In genomic region chr15:84799511-84800187, GRCh38 we compare ENCODE assay signal across 1 cellular context.
TF ChIP-seq lines count a peak whose summit lies in the region.

No MANE protein-coding gene starts in this region.

TF ChIP-seq in HepG2, 621 proteins besides CTCF, POLR2A, EP300 and RAD21:
- TF ChIP-seq NFIC (IDR thresholded peaks at IDR 0.05; ENCODE audit: low read length) (no peak), JUND (CRISPR knock-in tag; IDR thresholded peaks at IDR 0.05) (no peak), CBX5 (CRISPR knock-in tag; IDR thresholded peaks at IDR 0.05; ENCODE audit: borderline replicate concordance) (no peak), CREB1 (IDR thresholded peaks at IDR 0.05) (no peak), CREB1 (CRISPR knock-in tag; IDR thresholded peaks at IDR 0.05) (no peak), MXD4 (CRISPR knock-in tag; IDR thresholded peaks at IDR 0.05) (no peak), KDM2A (CRISPR knock-in tag; IDR thresholded peaks at IDR 0.05; ENCODE audit: borderline replicate concordance, low read depth) (no peak), TRIM24 (CRISPR knock-in tag; IDR thresholded peaks at IDR 0.05) (no peak), EHMT2 (IDR thresholded peaks at IDR 0.05; ENCODE audit: borderline replicate concordance, low read depth, low read length) (no peak), ZNF513 (CRISPR knock-in tag; conservative IDR thresholded peaks at IDR 0.05) (no peak), NFKB2 (CRISPR knock-in tag; IDR thresholded peaks at IDR 0.05; ENCODE audit: borderline replicate concordance) (no peak), U2AF2 (IDR thresholded peaks at IDR 0.05; ENCODE audit: low read depth, low read length) (no peak), GLMP (CRISPR knock-in tag; IDR thresholded peaks at IDR 0.05; ENCODE audit: borderline replicate concordance) (no peak), MTERF4 (CRISPR knock-in tag; IDR thresholded peaks at IDR 0.05) (no peak), ZNF703 (CRISPR knock-in tag; IDR thresholded peaks at IDR 0.05; ENCODE audit: borderline replicate concordance) (no peak), THRA (CRISPR knock-in tag; IDR thresholded peaks at IDR 0.05; ENCODE audit: borderline replicate concordance) (no peak), CENPX (CRISPR knock-in tag; IDR thresholded peaks at IDR 0.05) (no peak), ZSCAN5A (CRISPR knock-in tag; IDR thresholded peaks at IDR 0.05; ENCODE audit: borderline replicate concordance) (no peak), PAF1 (CRISPR knock-in tag; IDR thresholded peaks at IDR 0.05) (no peak)
